1 cellular context compared by ENCODE assay signal in the genomic region with DNA sequence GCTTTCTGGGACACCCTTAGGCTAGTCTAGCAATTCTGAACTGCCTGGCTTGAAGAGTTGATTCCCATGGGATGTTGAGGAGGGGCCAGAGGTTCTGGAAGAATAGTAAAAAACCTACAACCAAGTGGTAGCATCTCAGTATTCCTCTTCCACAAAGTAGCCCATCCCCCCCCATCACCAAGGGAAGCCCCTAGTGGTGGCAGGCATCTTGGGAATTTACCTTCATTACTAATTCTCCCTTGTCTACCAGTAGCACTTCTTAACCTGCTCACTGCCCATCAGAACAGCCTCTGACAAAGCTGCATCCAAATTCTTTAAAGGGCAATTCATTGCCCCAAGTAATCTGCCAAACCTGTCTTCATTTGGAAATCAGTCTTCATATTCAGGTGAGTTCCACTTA.
TF ChIP-seq lines count a peak whose summit lies in the region.

No MANE protein-coding gene starts in this region.

TF ChIP-seq in WTC11, 78 proteins besides CTCF, POLR2A, EP300 and RAD21 (continued from another document):
- TF ChIP-seq FOXJ3 (CRISPR knock-in tag; IDR thresholded peaks at IDR 0.05; ENCODE audit: borderline replicate concordance) (no peak), FOXP1 (CRISPR knock-in tag; IDR thresholded peaks at IDR 0.05; ENCODE audit: borderline replicate concordance) (no peak), RORB (CRISPR knock-in tag; IDR thresholded peaks at IDR 0.05) (no peak), JUN (CRISPR knock-in tag; IDR thresholded peaks at IDR 0.05) (no peak), GRHL2 (CRISPR knock-in tag; IDR thresholded peaks at IDR 0.05; ENCODE audit: insufficient replicate concordance, severe bottlenecking) (no peak), TEAD4 (CRISPR knock-in tag; IDR thresholded peaks at IDR 0.05) (no peak), MXD4 (CRISPR knock-in tag; IDR thresholded peaks at IDR 0.05; ENCODE audit: borderline replicate concordance) (no peak), TCF7 (CRISPR knock-in tag; IDR thresholded peaks at IDR 0.05; ENCODE audit: low read depth) (no peak), SP1 (CRISPR knock-in tag; conservative IDR thresholded peaks at IDR 0.05) (no peak), TEAD1 (CRISPR knock-in tag; IDR thresholded peaks at IDR 0.05) (no peak), ATF1 (CRISPR knock-in tag; IDR thresholded peaks at IDR 0.05) (no peak), CREM (CRISPR knock-in tag; IDR thresholded peaks at IDR 0.05) (no peak)
- TF ChIP-seq, protein P1, sequence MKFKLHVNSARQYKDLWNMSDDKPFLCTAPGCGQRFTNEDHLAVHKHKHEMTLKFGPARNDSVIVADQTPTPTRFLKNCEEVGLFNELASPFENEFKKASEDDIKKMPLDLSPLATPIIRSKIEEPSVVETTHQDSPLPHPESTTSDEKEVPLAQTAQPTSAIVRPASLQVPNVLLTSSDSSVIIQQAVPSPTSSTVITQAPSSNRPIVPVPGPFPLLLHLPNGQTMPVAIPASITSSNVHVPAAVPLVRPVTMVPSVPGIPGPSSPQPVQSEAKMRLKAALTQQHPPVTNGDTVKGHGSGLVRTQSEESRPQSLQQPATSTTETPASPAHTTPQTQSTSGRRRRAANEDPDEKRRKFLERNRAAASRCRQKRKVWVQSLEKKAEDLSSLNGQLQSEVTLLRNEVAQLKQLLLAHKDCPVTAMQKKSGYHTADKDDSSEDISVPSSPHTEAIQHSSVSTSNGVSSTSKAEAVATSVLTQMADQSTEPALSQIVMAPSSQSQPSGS (CRISPR knock-in tag; IDR thresholded peaks at IDR 0.05; ENCODE audit: borderline replicate concordance, low read depth), result no peak
- TF ChIP-seq, protein P2, sequence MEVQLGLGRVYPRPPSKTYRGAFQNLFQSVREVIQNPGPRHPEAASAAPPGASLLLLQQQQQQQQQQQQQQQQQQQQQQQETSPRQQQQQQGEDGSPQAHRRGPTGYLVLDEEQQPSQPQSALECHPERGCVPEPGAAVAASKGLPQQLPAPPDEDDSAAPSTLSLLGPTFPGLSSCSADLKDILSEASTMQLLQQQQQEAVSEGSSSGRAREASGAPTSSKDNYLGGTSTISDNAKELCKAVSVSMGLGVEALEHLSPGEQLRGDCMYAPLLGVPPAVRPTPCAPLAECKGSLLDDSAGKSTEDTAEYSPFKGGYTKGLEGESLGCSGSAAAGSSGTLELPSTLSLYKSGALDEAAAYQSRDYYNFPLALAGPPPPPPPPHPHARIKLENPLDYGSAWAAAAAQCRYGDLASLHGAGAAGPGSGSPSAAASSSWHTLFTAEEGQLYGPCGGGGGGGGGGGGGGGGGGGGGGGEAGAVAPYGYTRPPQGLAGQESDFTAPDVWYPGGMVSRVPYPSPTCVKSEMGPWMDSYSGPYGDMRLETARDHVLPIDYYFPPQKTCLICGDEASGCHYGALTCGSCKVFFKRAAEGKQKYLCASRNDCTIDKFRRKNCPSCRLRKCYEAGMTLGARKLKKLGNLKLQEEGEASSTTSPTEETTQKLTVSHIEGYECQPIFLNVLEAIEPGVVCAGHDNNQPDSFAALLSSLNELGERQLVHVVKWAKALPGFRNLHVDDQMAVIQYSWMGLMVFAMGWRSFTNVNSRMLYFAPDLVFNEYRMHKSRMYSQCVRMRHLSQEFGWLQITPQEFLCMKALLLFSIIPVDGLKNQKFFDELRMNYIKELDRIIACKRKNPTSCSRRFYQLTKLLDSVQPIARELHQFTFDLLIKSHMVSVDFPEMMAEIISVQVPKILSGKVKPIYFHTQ (CRISPR knock-in tag; IDR thresholded peaks at IDR 0.05), result no peak
